In the genomic region with DNA sequence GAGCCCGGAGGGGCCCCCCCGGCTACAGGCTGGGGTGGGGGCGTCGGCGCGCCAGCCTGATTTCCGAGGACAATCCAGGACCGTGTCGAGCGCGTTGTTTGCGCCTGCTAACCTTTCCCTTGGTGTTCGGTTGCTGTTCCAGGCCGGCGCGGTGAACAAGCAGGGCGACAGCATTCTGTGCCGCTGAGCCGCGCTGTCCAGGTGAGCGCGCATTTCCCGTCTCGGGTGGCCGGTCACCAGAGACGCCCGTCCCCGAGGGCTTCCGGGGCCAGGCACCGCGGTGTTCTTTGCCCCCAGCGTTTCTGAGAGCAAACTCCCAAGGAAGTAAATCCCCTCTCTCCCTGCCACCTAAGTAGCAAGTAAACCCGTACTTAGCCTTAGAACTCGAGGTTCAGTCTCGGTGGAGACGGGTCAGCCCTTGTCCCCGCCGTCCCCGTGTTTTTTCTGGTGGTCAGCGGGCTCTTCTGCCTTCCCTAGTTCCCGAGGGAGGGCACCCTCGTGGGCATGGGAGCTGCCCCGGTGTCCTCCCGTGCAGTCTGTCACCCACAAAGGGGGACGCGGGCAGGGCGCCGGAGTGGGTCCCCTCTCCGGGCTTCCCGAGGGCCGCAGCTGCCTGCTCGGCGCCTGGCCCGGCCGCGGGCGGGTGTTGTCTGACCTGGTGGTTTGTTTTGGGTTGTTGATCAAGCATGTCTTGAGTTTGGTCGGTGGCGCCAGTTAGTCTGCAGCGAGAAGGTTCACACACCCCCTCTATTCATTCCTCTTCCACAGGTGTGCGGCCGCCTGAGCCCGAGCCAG, we compare ENCODE assay signal across 8 cellular contexts. TPM values are rescaled to one million over a fixed set of nuclear protein-coding genes. Genes with fewer than 3 reads are reported as not detected.
A peak's percentile ranks its signal among the peaks of the same experiment; 100 is the strongest.
DNase-seq lines count a peak whose midpoint lies in the region; ATAC-seq, FAIRE-seq and TF ChIP-seq lines count a peak whose summit lies in the region.

No MANE protein-coding gene starts in this region.

- FAIRE-seq in astrocyte (lab: Jason Lieb, UNC), result no peak

- DNase-seq in DMS79 treated with DMSO at 0.1 percent for 48 hours (lab: John Stamatoyannopoulos, UW), result peak; percentile 95
- peak; percentile 23 for DNase-seq in MG63
- peak; percentile 23 for DNase-seq in astrocyte (ENCODE audit: low read depth)
- no peak for DNase-seq in stimulated activated naive B cell treated with anti-CD40 and anti-IgM and Interleukin-4, amounts not matched to agents 10 μg/mL and 1 μg/mL and 100 μg/mL, for 72 hours
- DNase-seq in T-helper 1 cell, result no peak
- no peak for DNase-seq in stimulated activated naive CD4-positive, alpha-beta T cell treated with Interleukin-2 at 50 U/mL for 16 hours (lab: John Stamatoyannopoulos, UW)

- H3K4me1 Mint-ChIP-seq in astrocyte (ENCODE audit: low read depth, unreplicated experiment), result peaks cover 30% of the 10 kb centered on the region
- H3K4me1 Mint-ChIP-seq in stimulated activated naive B cell treated with anti-CD40 and anti-IgM and Interleukin-4, amounts not matched to agents 10 μg/mL and 1 μg/mL and 100 μg/mL, for 72 hours, result peaks cover 8 to 15% of the 10 kb centered on the region in 2 donors

- H3K36me3 ChIP-seq in MG63 (no peaks in the 10 kb centered on the region), astrocyte (ENCODE audit: insufficient read depth, low read length) (no peaks in the 10 kb centered on the region)

- H3K4me3 ChIP-seq in MG63 (peak overlapping the region; percentile 57), astrocyte (ENCODE audit: insufficient read depth, low read depth, low read length) (peak overlapping the region; percentile 86), iPS-18c (ENCODE audit: insufficient read depth, low read depth, low read length) (peak overlapping the region; percentile 78)

- peaks cover 24% of the 10 kb centered on the region for H3K79me2 ChIP-seq in astrocyte (ENCODE audit: insufficient read depth, low read length)

- H4K20me1 ChIP-seq in astrocyte (ENCODE audit: insufficient read depth, low read length), result peaks cover 16% of the 10 kb centered on the region

- H3K4me3 Mint-ChIP-seq in astrocyte (ENCODE audit: unreplicated experiment), result peak overlapping the region; percentile 93
- peak overlapping the region; percentile 12 to 60 for H3K4me3 Mint-ChIP-seq in stimulated activated naive B cell treated with anti-CD40 and anti-IgM and Interleukin-4, amounts not matched to agents 10 μg/mL and 1 μg/mL and 100 μg/mL, for 72 hours

- no peaks in the 10 kb centered on the region for H3K9me3 ChIP-seq in MG63
- H3K9me3 ChIP-seq in astrocyte (ENCODE audit: insufficient read depth, low read depth, low read length), result no peaks in the 10 kb centered on the region
- H3K9me3 ChIP-seq in iPS-18c (ENCODE audit: control insufficient read depth, insufficient read depth, low read length), result no peaks in the 10 kb centered on the region

- ATAC-seq in stimulated activated naive B cell treated with anti-CD40 and anti-IgM and Interleukin-4, amounts not matched to agents 10 μg/mL and 1 μg/mL and 100 μg/mL, for 72 hours (replicated peaks), result peak in 1 of 2 donors; percentile 5
- no peak for ATAC-seq in HG02798 (IDR thresholded peaks at IDR 0.05; ENCODE audit: poor library complexity, unreplicated experiment)

- H3K4me1 ChIP-seq in astrocyte (ENCODE audit: insufficient read depth, low read length), result peaks cover 2% of the 10 kb centered on the region

- H3K9ac ChIP-seq in astrocyte (ENCODE audit: low read length), result peak overlapping the region; percentile 93

- peak overlapping the region; percentile 69 for H3K27ac ChIP-seq in astrocyte (ENCODE audit: low read depth, low read length)

- no peaks in the 10 kb centered on the region for H3K27me3 Mint-ChIP-seq in astrocyte (ENCODE audit: low read depth, unreplicated experiment)
- H3K27me3 Mint-ChIP-seq in stimulated activated naive B cell treated with anti-CD40 and anti-IgM and Interleukin-4, amounts not matched to agents 10 μg/mL and 1 μg/mL and 100 μg/mL, for 72 hours, result peaks cover 39 to 57% of the 10 kb centered on the region in 2 donors

- H3K36me3 Mint-ChIP-seq in astrocyte (ENCODE audit: low read depth, unreplicated experiment), result peaks cover 4% of the 10 kb centered on the region
- H3K36me3 Mint-ChIP-seq in stimulated activated naive B cell treated with anti-CD40 and anti-IgM and Interleukin-4, amounts not matched to agents 10 μg/mL and 1 μg/mL and 100 μg/mL, for 72 hours, result peaks cover 2 to 3% of the 10 kb centered on the region in 2 donors

- peak overlapping the region; percentile 96 for H3K4me2 ChIP-seq in astrocyte (ENCODE audit: low read length)

- H3K27me3 ChIP-seq in MG63 (no peaks in the 10 kb centered on the region), astrocyte (ENCODE audit: insufficient read depth, low read length) (no peaks in the 10 kb centered on the region)

- TF ChIP-seq CTCF in astrocyte (IDR thresholded peaks at IDR 0.05; ENCODE audit: insufficient read depth, low read depth, low read length), result no peak

- H2AFZ ChIP-seq in astrocyte (ENCODE audit: low read depth, low read length), result peak overlapping the region; percentile 70

- H3K9me3 Mint-ChIP-seq in astrocyte (ENCODE audit: unreplicated experiment), result no peaks in the 10 kb centered on the region
- peaks cover 0 to 3% of the 10 kb centered on the region in 2 donors for H3K9me3 Mint-ChIP-seq in stimulated activated naive B cell treated with anti-CD40 and anti-IgM and Interleukin-4, amounts not matched to agents 10 μg/mL and 1 μg/mL and 100 μg/mL, for 72 hours

- H3K27ac Mint-ChIP-seq in astrocyte (ENCODE audit: unreplicated experiment), result peak overlapping the region; percentile 71
- peak overlapping the region; percentile 14 for H3K27ac Mint-ChIP-seq in stimulated activated naive B cell treated with anti-CD40 and anti-IgM and Interleukin-4, amounts not matched to agents 10 μg/mL and 1 μg/mL and 100 μg/mL, for 72 hours

RNA-seq across cellular contexts. Expression of a gene that starts 1.5 kb away (rescaled TPM):
- total RNA-seq in MG63 (2014; rRNA removed; shearing (Covaris generic); ENCODE audit: low replicate concordance), result 2.0 and 3.1 TPM in 2 replicates
- total RNA-seq in astrocyte, result 12.0 and 12.8 TPM in 2 replicates

Comparison
In these comparisons a context has a peak if more than half of its experiments do, and no peak if none do; other contexts are left out.
1. DNase-seq: peak in DMS79 treated with DMSO at 0.1 percent for 48 hours (single experiment), MG63 (single experiment) and astrocyte (single experiment); none in stimulated activated naive B cell treated with anti-CD40 and anti-IgM and Interleukin-4, amounts not matched to agents 10 μg/mL and 1 μg/mL and 100 μg/mL, for 72 hours (single experiment), T-helper 1 cell (0 of 5) and stimulated activated naive CD4-positive, alpha-beta T cell treated with Interleukin-2 at 50 U/mL for 16 hours (single experiment).
2. Peak in every context shown above with its lines, with median percentiles within 50 percentile points of each other: H3K4me3 ChIP-seq.